ENCODE assay signal across 1 cellular context in genomic region chr16:58684354-58685083, GRCh38.
A peak's percentile ranks its signal among the peaks of the same experiment; 100 is the strongest.
TF ChIP-seq lines count a peak whose summit lies in the region.

Gene SLC38A7 (minus strand): TSS chr16:58684770. CDS start chr16:58680126, 4,644 bp downstream.

TF ChIP-seq in K562, 482 proteins besides CTCF, POLR2A, EP300 and RAD21 (continued from another document and continues in another):
- TF ChIP-seq C11orf30 (IDR thresholded peaks at IDR 0.05; ENCODE audit: low read depth) (peak; percentile 90), KDM4B (IDR thresholded peaks at IDR 0.05; ENCODE audit: borderline replicate concordance in 2 of 2, low read depth in 1 of 2) (peak in 1 of 2 experiments; percentile 89; a peak in 2 of 4 replicates), RCOR1 (IDR thresholded peaks at IDR 0.05; ENCODE audit: borderline replicate concordance in 1 of 2, low read depth in 2 of 2, low read length in 2 of 2) (0 out of 4 replicates have a peak, but pooled peaks of 1 of the 2 experiments have one; percentile 64), MYNN (IDR thresholded peaks at IDR 0.05) (no peak), MYNN (CRISPR knock-in tag; IDR thresholded peaks at IDR 0.05) (no peak), SMAD4 (CRISPR knock-in tag; conservative IDR thresholded peaks at IDR 0.05) (no peak), ERF (CRISPR knock-in tag; IDR thresholded peaks at IDR 0.05) (no peak), FIP1L1 (IDR thresholded peaks at IDR 0.05; ENCODE audit: low read depth, low read length, poor library complexity, severe bottlenecking) (no peak), ZNF57 (CRISPR knock-in tag; IDR thresholded peaks at IDR 0.05) (no peak), CTCFL (IDR thresholded peaks at IDR 0.05; ENCODE audit: borderline replicate concordance, insufficient read depth, low read depth, low read length, poor library complexity, severe bottlenecking) (peak; percentile 46), ZNF609 (CRISPR knock-in tag; IDR thresholded peaks at IDR 0.05; ENCODE audit: borderline replicate concordance) (no peak), ZNF311 (CRISPR knock-in tag; IDR thresholded peaks at IDR 0.05) (no peak), TEAD1 (CRISPR knock-in tag; IDR thresholded peaks at IDR 0.05) (0 out of 4 replicates have a peak, but pooled peaks of 1 of the 2 experiments have one; percentile 27), DIDO1 (tag; IDR thresholded peaks at IDR 0.05; ENCODE audit: low read depth) (peak; percentile 58; the same call in 1 of the 2 replicates), SAP30 (IDR thresholded peaks at IDR 0.05; ENCODE audit: borderline replicate concordance, insufficient read depth, low read depth, low read length, poor library complexity, severe bottlenecking) (peak; percentile 92), ILF3 (IDR thresholded peaks at IDR 0.05; ENCODE audit: borderline replicate concordance) (no peak), SREBF1 (IDR thresholded peaks at IDR 0.05; ENCODE audit: borderline replicate concordance, low read depth, low read length) (no peak; the same call in 1 of the 2 replicates), CC2D1A (IDR thresholded peaks at IDR 0.05) (no peak), MECOM (CRISPR knock-in tag; IDR thresholded peaks at IDR 0.05) (no peak), ATF4 (CRISPR knock-in tag; IDR thresholded peaks at IDR 0.05) (no peak), MAFK (IDR thresholded peaks at IDR 0.05; ENCODE audit: low read length) (peak; percentile 18; the same call in 1 of the 2 replicates), MITF (IDR thresholded peaks at IDR 0.05) (peak; percentile 91), NEUROD1 (IDR thresholded peaks at IDR 0.05; ENCODE audit: borderline replicate concordance, low read depth, low read length, partially characterized antibody) (no peak), ZNF174 (CRISPR knock-in tag; IDR thresholded peaks at IDR 0.05) (no peak), SLC30A9 (CRISPR knock-in tag; IDR thresholded peaks at IDR 0.05) (no peak), NFRKB (IDR thresholded peaks at IDR 0.05; ENCODE audit: low read depth) (no peak), TAL1 (IDR thresholded peaks at IDR 0.05) (no peak), HNRNPK (IDR thresholded peaks at IDR 0.05; ENCODE audit: low read depth, low read length, poor library complexity, severe bottlenecking) (no peak), SRF (CRISPR knock-in tag; IDR thresholded peaks at IDR 0.05) (no peak), SNAPC5 (CRISPR knock-in tag; IDR thresholded peaks at IDR 0.05) (no peak), ILK (tag; IDR thresholded peaks at IDR 0.05; ENCODE audit: borderline replicate concordance, low read depth) (no peak), UBTF (IDR thresholded peaks at IDR 0.05; ENCODE audit: borderline replicate concordance in 1 of 2, low read depth in 2 of 2, low read length in 2 of 2) (no peak), POLR3A (IDR thresholded peaks at IDR 0.05; ENCODE audit: borderline replicate concordance, extremely low read depth, insufficient read depth, insufficient read length) (no peak), MTF1 (CRISPR knock-in tag; IDR thresholded peaks at IDR 0.05; ENCODE audit: borderline replicate concordance) (no peak), XRCC5 (IDR thresholded peaks at IDR 0.05; ENCODE audit: low read depth, low read length) (no peak), TRIM28 (IDR thresholded peaks at IDR 0.05) (no peak), ZFP91 (CRISPR knock-in tag; IDR thresholded peaks at IDR 0.05) (no peak), ARNT (IDR thresholded peaks at IDR 0.05) (0 out of 4 replicates have a peak, but pooled peaks of 1 of the 2 experiments have one; percentile 34), IRF1 (CRISPR knock-in tag; IDR thresholded peaks at IDR 0.05; ENCODE audit: borderline replicate concordance) (no peak), HMBOX1 (IDR thresholded peaks at IDR 0.05) (no peak), SNIP1 (IDR thresholded peaks at IDR 0.05; ENCODE audit: low read depth) (no peak), AFF4 (CRISPR knock-in tag; IDR thresholded peaks at IDR 0.05) (no peak)
